16 cellular contexts compared by ENCODE assay signal in the genomic region with DNA sequence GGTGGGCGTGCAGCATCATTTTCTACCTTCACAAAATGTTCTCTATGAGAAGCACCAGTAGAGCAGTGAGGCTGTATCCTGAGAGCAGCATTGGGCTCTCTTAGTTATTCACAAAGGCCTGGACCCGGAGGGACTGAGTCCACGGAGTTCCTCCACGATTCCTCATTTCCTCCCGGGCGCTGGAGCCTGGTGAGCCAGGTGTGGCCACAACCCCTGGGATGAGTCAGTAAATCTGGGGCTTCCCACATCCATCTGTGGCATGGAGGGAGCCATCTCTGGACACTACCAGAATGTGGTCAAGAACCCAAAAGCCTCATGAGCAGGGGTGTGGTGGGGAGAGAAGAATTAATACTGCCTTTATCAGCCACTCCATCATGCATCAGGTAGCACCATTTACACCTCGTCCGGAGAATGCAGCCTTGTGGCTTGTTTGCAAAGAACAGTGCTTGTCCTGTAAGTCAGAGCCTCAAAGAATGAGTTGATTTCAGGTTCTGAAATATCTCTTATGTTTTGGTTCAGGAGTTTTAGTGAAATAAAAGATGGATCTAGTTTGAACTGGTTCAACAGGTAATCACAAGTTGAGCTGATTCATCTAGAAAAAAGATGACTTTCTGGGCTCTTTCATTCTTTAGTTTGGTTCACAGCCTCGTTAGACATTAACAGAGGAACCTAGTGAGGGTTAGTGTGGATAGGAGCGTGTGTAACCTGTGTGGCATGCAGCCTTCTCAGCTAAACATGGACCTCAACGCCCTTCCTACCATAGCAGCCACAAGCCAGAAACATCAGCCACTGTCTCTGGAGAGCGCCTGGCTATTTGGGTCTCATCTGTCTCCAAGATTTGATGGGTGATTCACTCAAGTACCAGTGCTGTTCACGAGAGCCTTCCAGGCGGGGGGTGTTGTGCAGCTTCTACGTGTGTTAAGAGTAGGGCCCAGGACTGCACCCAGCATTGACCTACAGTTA.
A peak's percentile ranks its signal among the peaks of the same experiment; 100 is the strongest.
DNase-seq lines count a peak whose midpoint lies in the region; ATAC-seq and TF ChIP-seq lines count a peak whose summit lies in the region.
"Had no signal": no experiment of that assay in that cellular context is flagged by ENCODE, and none has a peak within 500 bp of the region (broad histone marks: within the 10 kb centered on the region; RNA-seq: fewer than 3 reads in every experiment).

No MANE protein-coding gene starts in this region.

- 64 to 87% (median 81%) methylated on average over 15 of the region's 15 CpGs for WGBS in spleen, 5 donors

- TF ChIP-seq CTCF in spleen (IDR thresholded peaks at IDR 0.05 in 8 of 11, conservative IDR thresholded peaks at IDR 0.05 in 3 of 11), result no peak
- TF ChIP-seq CTCF in activated CD8-positive, alpha-beta T cell treated with anti-CD3 and anti-CD28 coated beads for 36 hours (IDR thresholded peaks at IDR 0.05), result no peak
- no peak for TF ChIP-seq CTCF in BE2C (IDR thresholded peaks at IDR 0.05; ENCODE audit: low read depth, low read length)

- CTCF ChIA-PET in activated CD8-positive, alpha-beta T cell treated with anti-CD3 and anti-CD28 coated beads for 36 hours (lab: Charles Lee), result no interaction called here

- H3K36me3 Mint-ChIP-seq in activated CD8-positive, alpha-beta T cell treated with anti-CD3 and anti-CD28 coated beads for 36 hours (ENCODE audit: low read depth), result no peaks in the 10 kb centered on the region

- peaks cover 7% of the 10 kb centered on the region for H3K9me3 Mint-ChIP-seq in activated CD8-positive, alpha-beta T cell treated with anti-CD3 and anti-CD28 coated beads for 36 hours

- no peak overlapping the region for H3K27ac ChIP-seq in spleen

- H3K36me3 ChIP-seq in spleen (no peaks in the 10 kb centered on the region), BE2C (no peaks in the 10 kb centered on the region)

- peaks cover 15% of the 10 kb centered on the region for H3K4me1 Mint-ChIP-seq in activated CD8-positive, alpha-beta T cell treated with anti-CD3 and anti-CD28 coated beads for 36 hours (ENCODE audit: low read depth)

- H3K9me3 ChIP-seq in spleen (peaks cover 0 to 14% (median 8%) of the 10 kb centered on the region in 8 donors), BE2C (no peaks in the 10 kb centered on the region)

- H3K27me3 ChIP-seq in spleen (replicated peaks in 1 of 7) (peaks cover 0 to 7% (median 0%) of the 10 kb centered on the region in 7 donors), BE2C (no peaks in the 10 kb centered on the region)

- no peak overlapping the region for H3K27ac Mint-ChIP-seq in activated CD8-positive, alpha-beta T cell treated with anti-CD3 and anti-CD28 coated beads for 36 hours

- H3K4me3 ChIP-seq in spleen (no peak overlapping the region), BE2C (ENCODE audit: low read depth, low read length) (no peak overlapping the region)

- ATAC-seq in activated CD8-positive, alpha-beta T cell treated with anti-CD3 and anti-CD28 coated beads for 36 hours, result no peak
- ATAC-seq: HCT116 had no signal

- H3K4me1 ChIP-seq in spleen (peaks cover 0 to 17% (median 2%) of the 10 kb centered on the region in 6 donors), BE2C (peaks cover 8% of the 10 kb centered on the region)

- H3K27me3 Mint-ChIP-seq in activated CD8-positive, alpha-beta T cell treated with anti-CD3 and anti-CD28 coated beads for 36 hours, result peaks cover 1% of the 10 kb centered on the region

- H3K4me3 Mint-ChIP-seq in activated CD8-positive, alpha-beta T cell treated with anti-CD3 and anti-CD28 coated beads for 36 hours, result no peak overlapping the region

- peak; percentile 24 for DNase-seq in activated CD4-positive, CD25-positive, alpha-beta regulatory T cell treated with anti-CD3 and anti-CD28 coated beads, Interleukin-2, amount 50 U/mL, for 72 hours
- no peak for DNase-seq in activated CD4-positive, CD25-positive, alpha-beta regulatory T cell (lab: John Stamatoyannopoulos, UW)
- peak; percentile 14 for DNase-seq in HPDE6-E6E7 (ENCODE audit: extremely low spot score)
- DNase-seq in ecto neural progenitor cell (ENCODE audit: low spot score), result peak; percentile 29
- peak; percentile 48 for DNase-seq in spleen
- no peak for DNase-seq in activated CD8-positive, alpha-beta T cell treated with anti-CD3 and anti-CD28 coated beads for 36 hours
- DNase-seq in BE2C, result no peak
- no peak for DNase-seq in NCI-H510A treated with DMSO at 0.1 percent for 48 hours (lab: John Stamatoyannopoulos, UW)
- DNase-seq: 8988T; activated T-cell treated with anti-CD3 and anti-CD28 coated beads for 4 hours; CD8-positive, alpha-beta memory T cell; mesendoderm; MM.1S; occipital lobe; small intestine had no signal

- intact Hi-C loops in spleen (cut with DNase I; ENCODE audit: low total_unique reads), result no loop called here
- intact Hi-C loops in activated CD8-positive, alpha-beta T cell treated with anti-CD3 and anti-CD28 coated beads for 36 hours (cut with micrococcal nuclease), result no loop called here

- no peak for TF ChIP-seq POLR2A in spleen (IDR thresholded peaks at IDR 0.05)

- POLR2A ChIA-PET in activated CD8-positive, alpha-beta T cell treated with anti-CD3 and anti-CD28 coated beads for 36 hours (lab: Charles Lee), result no interaction called here

Comparison
In these comparisons a context has a peak if more than half of its experiments do, and no peak if none do; other contexts are left out.
1. DNase-seq: peak in activated CD4-positive, CD25-positive, alpha-beta regulatory T cell treated with anti-CD3 and anti-CD28 coated beads, Interleukin-2, amount 50 U/mL, for 72 hours (single experiment), HPDE6-E6E7 (single experiment), ecto neural progenitor cell (single experiment) and spleen (single experiment); none in activated CD4-positive, CD25-positive, alpha-beta regulatory T cell (0 of 4), activated CD8-positive, alpha-beta T cell treated with anti-CD3 and anti-CD28 coated beads for 36 hours (single experiment), BE2C (single experiment) and NCI-H510A treated with DMSO at 0.1 percent for 48 hours (single experiment).